19 cellular contexts compared by ENCODE assay signal in genomic region chr2:54663424-54664030, GRCh38.
"Had no signal": no experiment of that assay in that cellular context is flagged by ENCODE, and none has a peak within 500 bp of the region (broad histone marks: within the 10 kb centered on the region; RNA-seq: fewer than 3 reads in every experiment).

No MANE protein-coding gene starts in this region.

- H3K27me3 Mint-ChIP-seq: activated CD4-positive, alpha-beta T cell treated with anti-CD3 and anti-CD28 coated beads for 36 hours; activated naive CD4-positive, alpha-beta T cell treated with anti-CD3 and anti-CD28 coated beads, Interleukin-2, amount 10 ng/mL, durations not matched to agents 7 days and 5 days; stimulated activated memory B cell treated with anti-CD40 and anti-IgM and Interleukin-4, amounts not matched to agents 10 μg/mL and 1 μg/mL and 100 μg/mL, for 72 hours had no signal

- ATAC-seq: activated CD4-positive, alpha-beta T cell treated with anti-CD3 and anti-CD28 coated beads for 36 hours; activated T-cell treated with anti-CD3 and anti-CD28 coated beads, Interleukin-2, amount 50 U/mL, for 4 hours; lower lobe of right lung; natural killer cell; pancreas; sciatic nerve; stimulated activated memory B cell treated with anti-CD40 and anti-IgM and Interleukin-4, amounts not matched to agents 10 μg/mL and 1 μg/mL and 100 μg/mL, for 72 hours had no signal

- H3K27ac Mint-ChIP-seq: activated CD4-positive, alpha-beta T cell treated with anti-CD3 and anti-CD28 coated beads for 36 hours; activated naive CD4-positive, alpha-beta T cell treated with anti-CD3 and anti-CD28 coated beads, Interleukin-2, amount 10 ng/mL, durations not matched to agents 7 days and 5 days; natural killer cell; T-helper 2 cell treated with Interferon-gamma antibody and Interleukin-4, amounts not matched to agents 5 μg/mL and 100 μg/mL, for 36 hours had no signal

- H3K9me3 ChIP-seq: colonic mucosa, esophagus squamous epithelium, lower lobe of right lung, neutrophil, pancreas, thoracic aorta had no signal

- H3K9me3 Mint-ChIP-seq: activated naive CD4-positive, alpha-beta T cell treated with anti-CD3 and anti-CD28 coated beads, Interleukin-2, amount 10 ng/mL, durations not matched to agents 7 days and 5 days; activated T-cell treated with anti-CD3 and anti-CD28 coated beads, Interleukin-2, amount 50 U/mL, for 4 hours; natural killer cell; stimulated activated memory B cell treated with anti-CD40 and anti-IgM and Interleukin-4, amounts not matched to agents 10 μg/mL and 1 μg/mL and 100 μg/mL, for 72 hours; T-helper 2 cell treated with Interferon-gamma antibody and Interleukin-4, amounts not matched to agents 5 μg/mL and 100 μg/mL, for 36 hours had no signal

- DNase-seq: activated CD4-positive, alpha-beta T cell treated with anti-CD3 and anti-CD28 coated beads for 36 hours; activated CD4-positive, alpha-beta T cell treated with anti-CD3 and anti-CD28 coated beads, Interleukin-2, amount 50 U/mL, for 48 hours; activated effector memory CD4-positive, alpha-beta T cell treated with Interleukin-2 at 50 U/mL for 16 hours; activated naive CD4-positive, alpha-beta T cell treated with anti-CD3 and anti-CD28 coated beads, Interleukin-2, amount 10 ng/mL, durations not matched to agents 7 days and 5 days; activated T-cell treated with anti-CD3 and anti-CD28 coated beads, Interleukin-2, amount 50 U/mL, for 4 hours; colonic mucosa; esophagus squamous epithelium; lower lobe of right lung; natural killer cell; pancreas; stimulated activated CD4-positive, alpha-beta T cell treated with anti-CD3 and anti-CD28 coated beads, Interleukin-4, amount 100 ng/mL, for 4 hours had no signal

- H3K4me1 ChIP-seq: colonic mucosa had no signal

- H3K4me2 ChIP-seq: smooth muscle cell had no signal

- H3K4me1 Mint-ChIP-seq: stimulated activated memory B cell treated with anti-CD40 and anti-IgM and Interleukin-4, amounts not matched to agents 10 μg/mL and 1 μg/mL and 100 μg/mL, for 72 hours had no signal

- H3K4me3 ChIP-seq: colonic mucosa, esophagus squamous epithelium, lower lobe of right lung, pancreas, SK-N-MC, smooth muscle cell, thoracic aorta had no signal

- H3K4me3 Mint-ChIP-seq: activated CD4-positive, alpha-beta T cell treated with anti-CD3 and anti-CD28 coated beads for 36 hours; activated naive CD4-positive, alpha-beta T cell treated with anti-CD3 and anti-CD28 coated beads, Interleukin-2, amount 10 ng/mL, durations not matched to agents 7 days and 5 days; activated T-cell treated with anti-CD3 and anti-CD28 coated beads, Interleukin-2, amount 50 U/mL, for 4 hours; stimulated activated memory B cell treated with anti-CD40 and anti-IgM and Interleukin-4, amounts not matched to agents 10 μg/mL and 1 μg/mL and 100 μg/mL, for 72 hours; T-helper 2 cell treated with Interferon-gamma antibody and Interleukin-4, amounts not matched to agents 5 μg/mL and 100 μg/mL, for 36 hours had no signal

- H3K27me3 ChIP-seq: colonic mucosa, esophagus squamous epithelium, neutrophil, pancreas had no signal

- H3K27ac ChIP-seq: colonic mucosa, neutrophil, pancreas, SK-N-MC, thoracic aorta had no signal

- FAIRE-seq: pancreas, TTC549 had no signal
